ENCODE assay signal across 1 cellular context in the genomic region with DNA sequence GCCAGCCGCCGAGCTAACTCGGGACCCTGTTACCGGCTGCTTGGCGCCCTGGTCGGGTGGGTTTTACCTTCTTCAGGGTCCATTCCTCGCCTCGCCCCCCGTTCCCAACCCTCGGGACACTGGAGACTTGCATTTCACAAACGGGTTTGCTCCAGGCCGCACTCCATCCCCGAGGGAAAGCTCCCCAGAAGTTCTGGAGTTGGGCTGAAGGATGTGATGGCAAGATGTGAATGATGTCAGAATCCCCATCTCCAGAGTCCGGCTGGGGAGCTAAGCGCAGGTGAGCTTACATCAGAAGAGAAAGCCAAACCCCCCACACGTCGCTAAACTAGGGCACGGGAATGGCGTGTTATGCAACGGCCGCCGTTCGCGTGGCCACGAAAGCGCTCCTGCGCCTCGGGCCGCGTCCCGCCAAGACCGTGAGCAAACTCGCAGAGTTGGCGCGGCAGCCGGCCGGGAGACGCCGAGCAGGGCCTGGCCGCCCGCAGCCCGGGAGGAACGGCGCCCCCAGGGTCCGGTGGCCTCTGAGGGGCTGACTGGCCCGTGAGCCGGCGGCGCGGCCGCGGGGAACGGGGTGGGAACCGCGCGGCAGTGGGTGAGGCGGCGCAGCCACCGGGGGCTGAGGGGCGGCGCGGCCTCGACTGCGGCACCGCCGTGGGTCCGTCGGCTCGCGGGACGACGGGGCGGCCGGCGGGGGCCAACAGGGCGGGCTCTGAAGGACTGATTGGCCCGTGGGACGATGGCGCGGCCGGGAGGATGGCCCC.
TF ChIP-seq lines count a peak whose summit lies in the region.

No MANE protein-coding gene starts in this region.

TF ChIP-seq in HepG2, 621 proteins besides CTCF, POLR2A, EP300 and RAD21 (continued from another document):
- TF ChIP-seq SOX13 (IDR thresholded peaks at IDR 0.05) (no peak), SOX13 (CRISPR knock-in tag; conservative IDR thresholded peaks at IDR 0.05 in 1 of 2, IDR thresholded peaks at IDR 0.05 in 1 of 2) (no peak), CEBPB (IDR thresholded peaks at IDR 0.05; ENCODE audit: borderline replicate concordance, low read depth, low read length) (peak; percentile 69; the same call in 1 of the 2 replicates), ZFY (CRISPR knock-in tag; IDR thresholded peaks at IDR 0.05) (peak; percentile 41), HOXA3 (CRISPR knock-in tag; IDR thresholded peaks at IDR 0.05) (peak; percentile 46; the same call in 1 of the 2 replicates), ZNF790 (CRISPR knock-in tag; IDR thresholded peaks at IDR 0.05; ENCODE audit: borderline replicate concordance) (0 out of 2 replicates have a peak, but pooled peaks have one; percentile 32), ZNF577 (CRISPR knock-in tag; IDR thresholded peaks at IDR 0.05; ENCODE audit: borderline replicate concordance, low read depth) (no peak), ZFP36L1 (CRISPR knock-in tag; IDR thresholded peaks at IDR 0.05) (no peak), ZNF570 (CRISPR knock-in tag; IDR thresholded peaks at IDR 0.05; ENCODE audit: borderline replicate concordance) (no peak), MEF2D (CRISPR knock-in tag; IDR thresholded peaks at IDR 0.05) (0 out of 2 replicates have a peak, but pooled peaks have one; percentile 42), ZFP41 (CRISPR knock-in tag; IDR thresholded peaks at IDR 0.05; ENCODE audit: borderline replicate concordance) (no peak), ZNF766 (CRISPR knock-in tag; IDR thresholded peaks at IDR 0.05; ENCODE audit: borderline replicate concordance) (no peak), SPEN (CRISPR knock-in tag; IDR thresholded peaks at IDR 0.05; ENCODE audit: low read depth) (peak; percentile 15), HNRNPLL (IDR thresholded peaks at IDR 0.05; ENCODE audit: low read depth, low read length, poor library complexity, severe bottlenecking) (peak; percentile 75)
- TF ChIP-seq, protein P1, sequence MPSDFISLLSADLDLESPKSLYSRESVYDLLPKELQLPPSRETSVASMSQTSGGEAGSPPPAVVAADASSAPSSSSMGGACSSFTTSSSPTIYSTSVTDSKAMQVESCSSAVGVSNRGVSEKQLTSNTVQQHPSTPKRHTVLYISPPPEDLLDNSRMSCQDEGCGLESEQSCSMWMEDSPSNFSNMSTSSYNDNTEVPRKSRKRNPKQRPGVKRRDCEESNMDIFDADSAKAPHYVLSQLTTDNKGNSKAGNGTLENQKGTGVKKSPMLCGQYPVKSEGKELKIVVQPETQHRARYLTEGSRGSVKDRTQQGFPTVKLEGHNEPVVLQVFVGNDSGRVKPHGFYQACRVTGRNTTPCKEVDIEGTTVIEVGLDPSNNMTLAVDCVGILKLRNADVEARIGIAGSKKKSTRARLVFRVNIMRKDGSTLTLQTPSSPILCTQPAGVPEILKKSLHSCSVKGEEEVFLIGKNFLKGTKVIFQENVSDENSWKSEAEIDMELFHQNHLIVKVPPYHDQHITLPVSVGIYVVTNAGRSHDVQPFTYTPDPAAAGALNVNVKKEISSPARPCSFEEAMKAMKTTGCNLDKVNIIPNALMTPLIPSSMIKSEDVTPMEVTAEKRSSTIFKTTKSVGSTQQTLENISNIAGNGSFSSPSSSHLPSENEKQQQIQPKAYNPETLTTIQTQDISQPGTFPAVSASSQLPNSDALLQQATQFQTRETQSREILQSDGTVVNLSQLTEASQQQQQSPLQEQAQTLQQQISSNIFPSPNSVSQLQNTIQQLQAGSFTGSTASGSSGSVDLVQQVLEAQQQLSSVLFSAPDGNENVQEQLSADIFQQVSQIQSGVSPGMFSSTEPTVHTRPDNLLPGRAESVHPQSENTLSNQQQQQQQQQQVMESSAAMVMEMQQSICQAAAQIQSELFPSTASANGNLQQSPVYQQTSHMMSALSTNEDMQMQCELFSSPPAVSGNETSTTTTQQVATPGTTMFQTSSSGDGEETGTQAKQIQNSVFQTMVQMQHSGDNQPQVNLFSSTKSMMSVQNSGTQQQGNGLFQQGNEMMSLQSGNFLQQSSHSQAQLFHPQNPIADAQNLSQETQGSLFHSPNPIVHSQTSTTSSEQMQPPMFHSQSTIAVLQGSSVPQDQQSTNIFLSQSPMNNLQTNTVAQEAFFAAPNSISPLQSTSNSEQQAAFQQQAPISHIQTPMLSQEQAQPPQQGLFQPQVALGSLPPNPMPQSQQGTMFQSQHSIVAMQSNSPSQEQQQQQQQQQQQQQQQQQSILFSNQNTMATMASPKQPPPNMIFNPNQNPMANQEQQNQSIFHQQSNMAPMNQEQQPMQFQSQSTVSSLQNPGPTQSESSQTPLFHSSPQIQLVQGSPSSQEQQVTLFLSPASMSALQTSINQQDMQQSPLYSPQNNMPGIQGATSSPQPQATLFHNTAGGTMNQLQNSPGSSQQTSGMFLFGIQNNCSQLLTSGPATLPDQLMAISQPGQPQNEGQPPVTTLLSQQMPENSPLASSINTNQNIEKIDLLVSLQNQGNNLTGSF (CRISPR knock-in tag; IDR thresholded peaks at IDR 0.05): no peak
- TF ChIP-seq, protein P2, sequence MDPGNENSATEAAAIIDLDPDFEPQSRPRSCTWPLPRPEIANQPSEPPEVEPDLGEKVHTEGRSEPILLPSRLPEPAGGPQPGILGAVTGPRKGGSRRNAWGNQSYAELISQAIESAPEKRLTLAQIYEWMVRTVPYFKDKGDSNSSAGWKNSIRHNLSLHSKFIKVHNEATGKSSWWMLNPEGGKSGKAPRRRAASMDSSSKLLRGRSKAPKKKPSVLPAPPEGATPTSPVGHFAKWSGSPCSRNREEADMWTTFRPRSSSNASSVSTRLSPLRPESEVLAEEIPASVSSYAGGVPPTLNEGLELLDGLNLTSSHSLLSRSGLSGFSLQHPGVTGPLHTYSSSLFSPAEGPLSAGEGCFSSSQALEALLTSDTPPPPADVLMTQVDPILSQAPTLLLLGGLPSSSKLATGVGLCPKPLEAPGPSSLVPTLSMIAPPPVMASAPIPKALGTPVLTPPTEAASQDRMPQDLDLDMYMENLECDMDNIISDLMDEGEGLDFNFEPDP (CRISPR knock-in tag; conservative IDR thresholded peaks at IDR 0.05): 0 out of 2 replicates have a peak, but pooled peaks have one; percentile 22
- TF ChIP-seq, protein P3, sequence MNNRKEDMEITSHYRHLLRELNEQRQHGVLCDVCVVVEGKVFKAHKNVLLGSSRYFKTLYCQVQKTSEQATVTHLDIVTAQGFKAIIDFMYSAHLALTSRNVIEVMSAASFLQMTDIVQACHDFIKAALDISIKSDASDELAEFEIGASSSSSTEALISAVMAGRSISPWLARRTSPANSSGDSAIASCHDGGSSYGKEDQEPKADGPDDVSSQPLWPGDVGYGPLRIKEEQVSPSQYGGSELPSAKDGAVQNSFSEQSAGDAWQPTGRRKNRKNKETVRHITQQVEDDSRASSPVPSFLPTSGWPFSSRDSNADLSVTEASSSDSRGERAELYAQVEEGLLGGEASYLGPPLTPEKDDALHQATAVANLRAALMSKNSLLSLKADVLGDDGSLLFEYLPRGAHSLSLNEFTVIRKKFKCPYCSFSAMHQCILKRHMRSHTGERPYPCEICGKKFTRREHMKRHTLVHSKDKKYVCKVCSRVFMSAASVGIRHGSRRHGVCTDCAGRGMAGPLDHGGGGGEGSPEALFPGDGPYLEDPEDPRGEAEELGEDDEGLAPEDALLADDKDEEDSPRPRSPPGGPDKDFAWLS (CRISPR knock-in tag; IDR thresholded peaks at IDR 0.05; ENCODE audit: borderline replicate concordance): no peak
